Comparison of ENCODE assay signal across 13 cellular contexts in the genomic region with DNA sequence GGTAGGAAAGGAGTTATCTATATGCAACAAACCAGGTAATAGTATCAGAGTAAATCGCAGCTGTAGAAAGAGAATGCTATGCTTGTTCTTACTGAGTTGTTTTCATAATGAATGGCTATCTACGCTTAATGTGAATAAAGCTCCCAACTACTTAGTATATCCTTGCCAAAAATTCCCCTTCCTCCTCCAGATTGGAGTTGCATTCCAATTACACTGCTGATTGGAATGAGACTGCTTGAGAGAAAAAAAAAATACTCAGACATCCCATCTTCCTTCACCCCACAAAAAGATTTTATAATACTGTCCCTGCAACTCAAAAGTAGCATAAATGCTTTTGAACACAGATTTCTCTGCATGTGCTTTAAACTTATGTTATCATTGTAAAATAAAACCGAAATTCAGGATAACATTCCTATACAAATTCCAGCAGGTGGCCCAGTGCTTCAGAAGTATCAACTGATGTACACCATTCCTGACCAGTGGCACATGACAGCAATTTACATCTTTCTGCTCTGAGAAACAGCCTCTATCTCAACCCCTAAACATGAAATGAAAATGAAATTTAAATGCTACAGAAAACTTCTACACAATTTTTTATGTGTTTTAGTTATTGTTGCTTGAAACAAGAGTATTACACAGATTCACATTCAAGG. TPM values are rescaled to one million over a fixed set of nuclear protein-coding genes. Genes with fewer than 3 reads are reported as not detected.
DNase-seq lines count a peak whose midpoint lies in the region; ATAC-seq and TF ChIP-seq lines count a peak whose summit lies in the region.
"Had no signal": no experiment of that assay in that cellular context is flagged by ENCODE, and none has a peak within 500 bp of the region (broad histone marks: within the 10 kb centered on the region; RNA-seq: fewer than 3 reads in every experiment).

No MANE protein-coding gene starts in this region.

- H3K4me1 Mint-ChIP-seq in mesothelial cell of epicardium = peaks cover 27% of the 10 kb centered on the region

- no peak for TF ChIP-seq POLR2A in prostate gland (IDR thresholded peaks at IDR 0.05)

- H3K36me3 ChIP-seq in prostate gland = no peaks in the 10 kb centered on the region
- H3K36me3 ChIP-seq: spleen had no signal

- H3K9me3 Mint-ChIP-seq in mesothelial cell of epicardium = no peaks in the 10 kb centered on the region
- H3K9me3 Mint-ChIP-seq: activated naive CD8-positive, alpha-beta T cell treated with anti-CD3 and anti-CD28 coated beads for 36 hours had no signal

- H3K27ac ChIP-seq in prostate gland = no peak overlapping the region
- H3K27ac ChIP-seq: spleen had no signal

- DNase-seq in AG04449 (ENCODE audit: low read depth, low spot score) (peak; percentile 49), HS-27A (ENCODE audit: low read depth) (peak; percentile 17), choroid plexus epithelial cell (ENCODE audit: low read depth) (peak; percentile 64), mesothelial cell of epicardium (ENCODE audit: low spot score in 2 of 2, unreplicated experiment in 2 of 2) (no peak), NCI-H187 treated with DMSO at 0.1 percent for 48 hours (lab: John Stamatoyannopoulos, UW) (no peak), prostate gland (ENCODE audit: low spot score) (no peak), NCI-H1092 (lab: John Stamatoyannopoulos, UW) (no peak)
- DNase-seq: activated naive CD8-positive, alpha-beta T cell treated with anti-CD3 and anti-CD28 coated beads for 36 hours; spleen; T1000; trophoblast cell had no signal

- ATAC-seq in HG03378 (IDR thresholded peaks at IDR 0.05; ENCODE audit: unreplicated experiment) = no peak

- H3K27me3 ChIP-seq in prostate gland (replicated peaks; ENCODE audit: insufficient read depth) = no peaks in the 10 kb centered on the region
- H3K27me3 ChIP-seq: spleen had no signal

- H3K4me3 Mint-ChIP-seq in mesothelial cell of epicardium = no peak overlapping the region
- H3K4me3 Mint-ChIP-seq: activated naive CD8-positive, alpha-beta T cell treated with anti-CD3 and anti-CD28 coated beads for 36 hours had no signal

- H3K4me1 ChIP-seq in prostate gland (replicated peaks) = no peaks in the 10 kb centered on the region

- peak overlapping the region; percentile 84 for H3K27ac Mint-ChIP-seq in mesothelial cell of epicardium
- H3K27ac Mint-ChIP-seq: activated naive CD8-positive, alpha-beta T cell treated with anti-CD3 and anti-CD28 coated beads for 36 hours had no signal

- 39% methylated on average over 3 of the region's 3 CpGs for WGBS in prostate gland

- POLR2A ChIA-PET in AG04449 (lab: Yijun Ruan, JAX) = no interaction called here

- intact Hi-C loops in prostate gland (cut with DNase I) = no loop called here

- CTCF ChIA-PET in AG04449 (lab: Yijun Ruan, JAX) = interaction anchor here (0.7 kb wide), 1 partner anchor 13 kb away, joined by 3 read pairs; no protein-coding TSS in a partner anchor

- H3K4me3 ChIP-seq in AG04449 (ENCODE audit: low read depth, low read length) = no peak overlapping the region
- no peak overlapping the region for H3K4me3 ChIP-seq in choroid plexus epithelial cell (ENCODE audit: low read depth, low read length)
- H3K4me3 ChIP-seq in prostate gland = no peak overlapping the region
- H3K4me3 ChIP-seq: spleen had no signal

- no peaks in the 10 kb centered on the region for H3K36me3 Mint-ChIP-seq in mesothelial cell of epicardium

- no peaks in the 10 kb centered on the region for H3K27me3 Mint-ChIP-seq in mesothelial cell of epicardium (ENCODE audit: low read depth)
- H3K27me3 Mint-ChIP-seq: activated naive CD8-positive, alpha-beta T cell treated with anti-CD3 and anti-CD28 coated beads for 36 hours; B cell had no signal

- H3K9me3 ChIP-seq in prostate gland = no peaks in the 10 kb centered on the region

- no peak for TF ChIP-seq CTCF in AG04449 (IDR thresholded peaks at IDR 0.05; ENCODE audit: insufficient read depth, low read length, missing control alignments)
- TF ChIP-seq CTCF in choroid plexus epithelial cell (conservative IDR thresholded peaks at IDR 0.05; ENCODE audit: low read depth, low read length) = no peak
- no peak for TF ChIP-seq CTCF in mesothelial cell of epicardium (IDR thresholded peaks at IDR 0.05; ENCODE audit: unreplicated experiment)
- TF ChIP-seq CTCF in prostate gland (IDR thresholded peaks at IDR 0.05) = no peak

RNA-seq across cellular contexts. Expression of a gene that starts 47.0 kb away (rescaled TPM):
- 39.9 to 41.2 TPM (median 40.1 TPM) in 3 replicates for total RNA-seq in mesothelial cell of epicardium
- 10 to 100 TPM; 21.5 to 29.1 TPM for total RNA-seq in prostate gland

Comparison
In these comparisons a context has a peak if more than half of its experiments do, and no peak if none do; other contexts are left out.
1. DNase-seq: peak in AG04449 (single experiment), HS-27A (single experiment) and choroid plexus epithelial cell (single experiment); none in mesothelial cell of epicardium (0 of 2), NCI-H187 treated with DMSO at 0.1 percent for 48 hours (single experiment), prostate gland (single experiment) and NCI-H1092 (single experiment).